Comparison of ENCODE assay signal across 23 cellular contexts in the genomic region with DNA sequence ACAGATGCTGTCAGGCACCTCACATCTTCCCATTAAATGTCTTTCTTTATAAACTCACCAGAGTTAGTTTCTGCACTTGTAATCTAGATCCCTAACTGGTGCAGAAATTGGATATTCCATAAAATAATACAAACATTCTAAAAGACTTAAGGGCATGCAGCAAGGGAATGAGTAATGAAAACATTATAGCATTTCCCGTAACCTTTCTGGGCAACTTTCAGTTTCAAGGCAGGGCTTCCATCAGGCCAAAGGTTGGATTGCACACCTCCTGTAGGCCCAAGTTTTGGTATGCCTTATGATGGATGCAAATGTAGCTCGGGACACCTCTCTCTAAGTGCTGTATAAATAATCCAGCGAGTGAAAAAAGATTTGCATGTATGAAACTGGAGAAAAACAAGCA.
DNase-seq lines count a peak whose midpoint lies in the region; ATAC-seq and TF ChIP-seq lines count a peak whose summit lies in the region.
"Had no signal": no experiment of that assay in that cellular context is flagged by ENCODE, and none has a peak within 500 bp of the region (broad histone marks: within the 10 kb centered on the region; RNA-seq: fewer than 3 reads in every experiment).

No MANE protein-coding gene starts in this region.

- H3K27ac ChIP-seq in left ventricle myocardium inferior (replicated peaks), result no peak overlapping the region
- H3K27ac ChIP-seq: C4-2B, gastrocnemius medialis, left lung, parathyroid adenoma, SJSA1 had no signal

- H3K9me3 Mint-ChIP-seq in activated CD4-positive, alpha-beta T cell treated with anti-CD3 and anti-CD28 coated beads, Interleukin-2, amount 10 ng/mL, durations not matched to agents 24 days and 14 days, result peaks cover 8% of the 10 kb centered on the region
- no peaks in the 10 kb centered on the region for H3K9me3 Mint-ChIP-seq in activated T-cell treated with anti-CD3 and anti-CD28 coated beads, Interleukin-2, amount 50 U/mL, for 4 hours
- H3K9me3 Mint-ChIP-seq: central memory CD8-positive, alpha-beta T cell had no signal

- H3K36me3 Mint-ChIP-seq in activated CD4-positive, alpha-beta T cell treated with anti-CD3 and anti-CD28 coated beads, Interleukin-2, amount 10 ng/mL, durations not matched to agents 24 days and 14 days (ENCODE audit: low read depth), result peaks cover 1% of the 10 kb centered on the region
- H3K36me3 Mint-ChIP-seq in activated T-cell treated with anti-CD3 and anti-CD28 coated beads, Interleukin-2, amount 50 U/mL, for 4 hours (ENCODE audit: insufficient read depth), result no peaks in the 10 kb centered on the region
- H3K36me3 Mint-ChIP-seq: activated naive CD8-positive, alpha-beta T cell treated with anti-CD3 and anti-CD28 coated beads for 36 hours; stimulated activated naive B cell treated with anti-CD40 and anti-IgM and Interleukin-4, amounts not matched to agents 10 μg/mL and 1 μg/mL and 100 μg/mL, for 72 hours had no signal

- no peaks in the 10 kb centered on the region for H3K27me3 ChIP-seq in adipocyte (replicated peaks; ENCODE audit: control insufficient read depth, insufficient read depth, low read length)
- no peaks in the 10 kb centered on the region for H3K27me3 ChIP-seq in left ventricle myocardium inferior (ENCODE audit: low read depth)
- H3K27me3 ChIP-seq: gastrocnemius medialis, left lung, SJSA1 had no signal

- H3K4me3 Mint-ChIP-seq in activated CD4-positive, alpha-beta T cell treated with anti-CD3 and anti-CD28 coated beads, Interleukin-2, amount 10 ng/mL, durations not matched to agents 24 days and 14 days, result no peak overlapping the region
- H3K4me3 Mint-ChIP-seq in activated T-cell treated with anti-CD3 and anti-CD28 coated beads, Interleukin-2, amount 50 U/mL, for 4 hours, result no peak overlapping the region
- H3K4me3 Mint-ChIP-seq: activated naive CD8-positive, alpha-beta T cell treated with anti-CD3 and anti-CD28 coated beads for 36 hours; central memory CD8-positive, alpha-beta T cell; endodermal cell; stimulated activated naive B cell treated with anti-CD40 and anti-IgM and Interleukin-4, amounts not matched to agents 10 μg/mL and 1 μg/mL and 100 μg/mL, for 72 hours had no signal

- H3K4me3 ChIP-seq in adipocyte (ENCODE audit: low read length), result no peak overlapping the region
- H3K4me3 ChIP-seq in fibroblast of villous mesenchyme (ENCODE audit: low read depth, low read length), result no peak overlapping the region
- no peak overlapping the region for H3K4me3 ChIP-seq in left ventricle myocardium inferior
- H3K4me3 ChIP-seq: gastrocnemius medialis, left lung, SJSA1 had no signal

- no peaks in the 10 kb centered on the region for H3K36me3 ChIP-seq in adipocyte (ENCODE audit: control insufficient read depth, insufficient read depth, low read length, severe bottlenecking)
- H3K36me3 ChIP-seq in left ventricle myocardium inferior, result no peaks in the 10 kb centered on the region
- H3K36me3 ChIP-seq: gastrocnemius medialis, left lung, SJSA1 had no signal

- no peak overlapping the region for H3K9ac ChIP-seq in adipocyte (ENCODE audit: low read length)
- H3K9ac ChIP-seq: parathyroid adenoma had no signal

- H3K27ac Mint-ChIP-seq in activated CD4-positive, alpha-beta T cell treated with anti-CD3 and anti-CD28 coated beads, Interleukin-2, amount 10 ng/mL, durations not matched to agents 24 days and 14 days, result peak overlapping the region; percentile 27
- H3K27ac Mint-ChIP-seq: activated naive CD8-positive, alpha-beta T cell treated with anti-CD3 and anti-CD28 coated beads for 36 hours; endodermal cell; stimulated activated naive B cell treated with anti-CD40 and anti-IgM and Interleukin-4, amounts not matched to agents 10 μg/mL and 1 μg/mL and 100 μg/mL, for 72 hours had no signal

- no peak for TF ChIP-seq CTCF in fibroblast of villous mesenchyme (IDR thresholded peaks at IDR 0.05; ENCODE audit: insufficient read depth, low read depth, low read length)
- TF ChIP-seq CTCF in left ventricle myocardium inferior (IDR thresholded peaks at IDR 0.05; ENCODE audit: borderline replicate concordance), result no peak

- H3K27me3 Mint-ChIP-seq in activated CD4-positive, alpha-beta T cell treated with anti-CD3 and anti-CD28 coated beads, Interleukin-2, amount 10 ng/mL, durations not matched to agents 24 days and 14 days, result no peaks in the 10 kb centered on the region
- no peaks in the 10 kb centered on the region for H3K27me3 Mint-ChIP-seq in activated T-cell treated with anti-CD3 and anti-CD28 coated beads, Interleukin-2, amount 50 U/mL, for 4 hours (ENCODE audit: low read depth)
- H3K27me3 Mint-ChIP-seq: activated naive CD8-positive, alpha-beta T cell treated with anti-CD3 and anti-CD28 coated beads for 36 hours; central memory CD8-positive, alpha-beta T cell; stimulated activated naive B cell treated with anti-CD40 and anti-IgM and Interleukin-4, amounts not matched to agents 10 μg/mL and 1 μg/mL and 100 μg/mL, for 72 hours had no signal

- H3K9me3 ChIP-seq in adipocyte (ENCODE audit: control insufficient read depth, low read length), result no peaks in the 10 kb centered on the region
- peaks cover 8% of the 10 kb centered on the region for H3K9me3 ChIP-seq in left ventricle myocardium inferior (replicated peaks)
- H3K9me3 ChIP-seq: gastrocnemius medialis had no signal

- no peak for DNase-seq in activated CD4-positive, alpha-beta T cell treated with anti-CD3 and anti-CD28 coated beads, Interleukin-2, amount 10 ng/mL, durations not matched to agents 24 days and 14 days
- no peak for DNase-seq in activated CD4-positive, alpha-beta T cell treated with anti-CD3 and anti-CD28 coated beads, Interleukin-2, amount 50 U/mL, for 48 hours
- DNase-seq in adipocyte (ENCODE audit: low read depth) (peak; percentile 79), fibroblast of villous mesenchyme (ENCODE audit: low read depth) (peak; percentile 77), kidney tubule cell (ENCODE audit: low spot score) (no peak), left ventricle myocardium inferior (no peak)
- no peak for DNase-seq in activated T-cell treated with anti-CD3 and anti-CD28 coated beads, Interleukin-2, amount 50 U/mL, for 4 hours
- DNase-seq: 8988T; activated CD4-positive, alpha-beta T cell treated with anti-CD3 and anti-CD28 coated beads for 4 hours; activated naive CD8-positive, alpha-beta T cell treated with anti-CD3 and anti-CD28 coated beads for 36 hours; DMS153; endodermal cell; gastrocnemius medialis; Kasumi-1; left lung; NCI-H1436; stimulated activated naive B cell treated with anti-CD40 and anti-IgM and Interleukin-4, amounts not matched to agents 10 μg/mL and 1 μg/mL and 100 μg/mL, for 72 hours; trophoblast cell had no signal

- no peak for ATAC-seq in GM18858 (IDR thresholded peaks at IDR 0.05; ENCODE audit: unreplicated experiment)
- ATAC-seq in activated T-cell treated with anti-CD3 and anti-CD28 coated beads, Interleukin-2, amount 50 U/mL, for 4 hours, result no peak
- ATAC-seq: gastrocnemius medialis; left lung; stimulated activated naive B cell treated with anti-CD40 and anti-IgM and Interleukin-4, amounts not matched to agents 10 μg/mL and 1 μg/mL and 100 μg/mL, for 72 hours had no signal

- intact Hi-C loops in activated CD4-positive, alpha-beta T cell treated with anti-CD3 and anti-CD28 coated beads, Interleukin-2, amount 10 ng/mL, durations not matched to agents 24 days and 14 days (cut with micrococcal nuclease), result no loop called here
- intact Hi-C loops in left ventricle myocardium inferior (cut with micrococcal nuclease), result loop anchor here (10.0 kb wide), 1 partner anchor 1045 kb away; no protein-coding TSS in a partner anchor

- peaks cover 22% of the 10 kb centered on the region for H3K4me1 Mint-ChIP-seq in activated CD4-positive, alpha-beta T cell treated with anti-CD3 and anti-CD28 coated beads, Interleukin-2, amount 10 ng/mL, durations not matched to agents 24 days and 14 days
- H3K4me1 Mint-ChIP-seq in activated T-cell treated with anti-CD3 and anti-CD28 coated beads, Interleukin-2, amount 50 U/mL, for 4 hours (ENCODE audit: low read depth), result no peaks in the 10 kb centered on the region
- H3K4me1 Mint-ChIP-seq: central memory CD8-positive, alpha-beta T cell; endodermal cell; stimulated activated naive B cell treated with anti-CD40 and anti-IgM and Interleukin-4, amounts not matched to agents 10 μg/mL and 1 μg/mL and 100 μg/mL, for 72 hours had no signal

- peaks cover 18% of the 10 kb centered on the region for H3K4me1 ChIP-seq in adipocyte (ENCODE audit: control insufficient read depth, insufficient read depth, low read length)
- peaks cover 9% of the 10 kb centered on the region for H3K4me1 ChIP-seq in left ventricle myocardium inferior
- H3K4me1 ChIP-seq: gastrocnemius medialis, left lung, parathyroid adenoma, SJSA1 had no signal

Comparison
In these comparisons a context has a peak if more than half of its experiments do, and no peak if none do; other contexts are left out.
1. DNase-seq: peak in adipocyte (single experiment) and fibroblast of villous mesenchyme (single experiment); none in activated CD4-positive, alpha-beta T cell treated with anti-CD3 and anti-CD28 coated beads, Interleukin-2, amount 10 ng/mL, durations not matched to agents 24 days and 14 days (single experiment), activated CD4-positive, alpha-beta T cell treated with anti-CD3 and anti-CD28 coated beads, Interleukin-2, amount 50 U/mL, for 48 hours (0 of 2), kidney tubule cell (single experiment), activated T-cell treated with anti-CD3 and anti-CD28 coated beads, Interleukin-2, amount 50 U/mL, for 4 hours (single experiment) and left ventricle myocardium inferior (single experiment).